Comparison of ENCODE assay signal across 18 cellular contexts in the genomic region with DNA sequence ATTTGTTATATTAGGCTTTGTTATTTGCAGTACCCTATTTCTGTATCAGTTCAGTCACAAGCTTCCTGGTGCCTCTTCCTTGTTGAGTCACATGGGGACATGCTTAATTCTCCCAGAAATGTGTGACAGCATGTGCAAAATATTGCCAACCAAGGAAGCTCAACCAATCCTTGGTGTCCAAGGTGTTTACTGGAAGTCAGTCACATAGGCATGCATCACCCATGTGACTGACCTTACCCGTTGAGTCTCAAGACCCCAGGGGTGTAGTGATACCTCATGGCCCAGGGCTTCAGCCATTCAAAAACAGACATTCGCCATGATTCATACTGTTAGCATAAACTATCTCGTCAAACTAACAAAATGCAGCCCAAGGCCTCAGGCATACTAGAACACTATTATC. TPM values are rescaled to one million over a fixed set of nuclear protein-coding genes. Genes with fewer than 3 reads are reported as not detected.
DNase-seq lines count a peak whose midpoint lies in the region; ATAC-seq and TF ChIP-seq lines count a peak whose summit lies in the region.
"Had no signal": no experiment of that assay in that cellular context is flagged by ENCODE, and none has a peak within 500 bp of the region (broad histone marks: within the 10 kb centered on the region; RNA-seq: fewer than 3 reads in every experiment).

No MANE protein-coding gene starts in this region.

- in situ Hi-C loops in SK-MEL-5 (cut with HindIII; ENCODE audit: low pct_unique_long_range_greater_than_20kb, low sequenced_read_pairs), result no loop called here

- CTCF ChIA-PET in activated CD4-positive, alpha-beta T cell treated with anti-CD3 and anti-CD28 coated beads for 36 hours (lab: Charles Lee), result interaction anchor here (1.5 kb wide), 1 partner anchor 34 kb away, joined by 5 read pairs; no protein-coding TSS in a partner anchor

- intact Hi-C loops in heart right ventricle (cut with DNase I) (no loop called here), posterior cingulate gyrus (cut with DNase I) (no loop called here)
- intact Hi-C loops in activated CD4-positive, alpha-beta T cell treated with anti-CD3 and anti-CD28 coated beads for 36 hours (cut with DNase I, micrococcal nuclease), result no loop called here

- peaks cover 33% of the 10 kb centered on the region for H3K36me3 Mint-ChIP-seq in HFFc6 (ENCODE audit: low read depth)
- peaks cover 18% of the 10 kb centered on the region for H3K36me3 Mint-ChIP-seq in type B pancreatic cell
- H3K36me3 Mint-ChIP-seq in activated CD4-positive, alpha-beta T cell treated with anti-CD3 and anti-CD28 coated beads for 36 hours (ENCODE audit: low read depth), result peaks cover 46% of the 10 kb centered on the region

- no peaks in the 10 kb centered on the region; the same call in 1 of the 2 replicates for H3K27me3 Mint-ChIP-seq in HFFc6 (ENCODE audit: insufficient read depth)
- no peaks in the 10 kb centered on the region for H3K27me3 Mint-ChIP-seq in type B pancreatic cell
- H3K27me3 Mint-ChIP-seq in activated CD4-positive, alpha-beta T cell treated with anti-CD3 and anti-CD28 coated beads for 36 hours, result no peaks in the 10 kb centered on the region
- H3K27me3 Mint-ChIP-seq: T-cell had no signal

- H3K27ac ChIP-seq in heart right ventricle, result no peak overlapping the region
- H3K27ac ChIP-seq: adrenal gland, Peyer's patch, skin epidermis had no signal

- ATAC-seq in heart right ventricle, result no peak
- ATAC-seq in activated CD4-positive, alpha-beta T cell treated with anti-CD3 and anti-CD28 coated beads for 36 hours, result no peak
- ATAC-seq: T-cell, WTC11 had no signal

- no peaks in the 10 kb centered on the region for H3K9me3 Mint-ChIP-seq in HFFc6
- peaks cover 5% of the 10 kb centered on the region for H3K9me3 Mint-ChIP-seq in type B pancreatic cell
- no peaks in the 10 kb centered on the region for H3K9me3 Mint-ChIP-seq in activated CD4-positive, alpha-beta T cell treated with anti-CD3 and anti-CD28 coated beads for 36 hours (ENCODE audit: low read depth)
- H3K9me3 Mint-ChIP-seq: T-cell, WTC11 had no signal

- no peaks in the 10 kb centered on the region for H3K27me3 ChIP-seq in heart right ventricle
- H3K27me3 ChIP-seq: adrenal gland, Peyer's patch had no signal

- POLR2A ChIA-PET in activated CD4-positive, alpha-beta T cell treated with anti-CD3 and anti-CD28 coated beads for 36 hours (lab: Charles Lee), result no interaction called here

- H3K27ac Mint-ChIP-seq in HFFc6 (peak overlapping the region; percentile 89), type B pancreatic cell (peak overlapping the region; percentile 87)
- H3K27ac Mint-ChIP-seq in activated CD4-positive, alpha-beta T cell treated with anti-CD3 and anti-CD28 coated beads for 36 hours, result no peak overlapping the region
- H3K27ac Mint-ChIP-seq: T-cell, WTC11 had no signal

- H3K4me3 Mint-ChIP-seq in HFFc6 (peak overlapping the region; percentile 20), type B pancreatic cell (peak overlapping the region; percentile 38)
- no peak overlapping the region for H3K4me3 Mint-ChIP-seq in activated CD4-positive, alpha-beta T cell treated with anti-CD3 and anti-CD28 coated beads for 36 hours
- H3K4me3 Mint-ChIP-seq: CD14-positive monocyte, T-cell, WTC11 had no signal

- no peak for TF ChIP-seq CTCF in HFFc6 (IDR thresholded peaks at IDR 0.05)
- TF ChIP-seq CTCF in fibroblast of villous mesenchyme (IDR thresholded peaks at IDR 0.05; ENCODE audit: insufficient read depth, low read depth, low read length), result no peak
- no peak for TF ChIP-seq CTCF in type B pancreatic cell (conservative IDR thresholded peaks at IDR 0.05)
- no peak for TF ChIP-seq CTCF in heart right ventricle (IDR thresholded peaks at IDR 0.05)

- H3K36me3 ChIP-seq in heart right ventricle, result peaks cover 0 to 77% (median 3%) of the 10 kb centered on the region in 9 donors

- H3K9me3 ChIP-seq in heart right ventricle, result no peaks in the 10 kb centered on the region
- H3K9me3 ChIP-seq: adrenal gland, Peyer's patch had no signal

- WGBS in heart right ventricle, 2 donors, result 93 to 94% methylated on average over 3 of the region's 3 CpGs

- no peak overlapping the region for H3K4me3 ChIP-seq in fibroblast of villous mesenchyme (ENCODE audit: low read depth, low read length)
- no peak overlapping the region for H3K4me3 ChIP-seq in heart right ventricle
- H3K4me3 ChIP-seq: adrenal gland, Peyer's patch, skin epidermis had no signal

- peaks cover 0 to 13% (median 0%) of the 10 kb centered on the region in 9 donors for H3K4me1 ChIP-seq in heart right ventricle
- H3K4me1 ChIP-seq: adrenal gland, Peyer's patch had no signal

- DNase-seq in HFFc6, result peak; percentile 87
- DNase-seq in SK-MEL-5 (ENCODE audit: low read depth, low spot score), result peak; percentile 37
- peak; percentile 53 for DNase-seq in fibroblast of villous mesenchyme (ENCODE audit: low read depth)
- no peak for DNase-seq in type B pancreatic cell (ENCODE audit: extremely low spot score, unreplicated experiment)
- DNase-seq in heart right ventricle, result no peak
- no peak for DNase-seq in activated CD4-positive, alpha-beta T cell treated with anti-CD3 and anti-CD28 coated beads for 36 hours
- DNase-seq in posterior cingulate gyrus, result no peak
- DNase-seq: activated CD8-positive, alpha-beta memory T cell treated with anti-CD3 and anti-CD28 coated beads for 24 hours; adrenal gland; DND-41; glutamatergic neuron; NCI-H748 treated with DMSO at 0.1 percent for 48 hours; occipital lobe; Peyer's patch; T-cell had no signal

- peaks cover 45% of the 10 kb centered on the region for H3K4me1 Mint-ChIP-seq in HFFc6 (ENCODE audit: low read depth)
- peaks cover 24% of the 10 kb centered on the region for H3K4me1 Mint-ChIP-seq in type B pancreatic cell (ENCODE audit: unreplicated experiment)
- peaks cover 9% of the 10 kb centered on the region for H3K4me1 Mint-ChIP-seq in activated CD4-positive, alpha-beta T cell treated with anti-CD3 and anti-CD28 coated beads for 36 hours

RNA-seq across cellular contexts. Expression of gene ANKDD1B, which starts 9.3 kb away (rescaled TPM):
- under 1 TPM in 5 of 6 experiments, not detected in 1; 0.09 to 0.17 (median 0.14) TPM for total RNA-seq in HFFc6 (2021; fragmentation: NEBNext Ultra II Directional; extraction: Animal tissue kit (Norgen Biotek cat#: 25700))
- 0.08 and 0.69 TPM in 2 replicates for total RNA-seq in SK-MEL-5 (2014; rRNA removed; shearing (Covaris generic))
- polyA plus RNA-seq in SK-MEL-5 (2015; cell fraction: cytosol; rRNA removed), result 0.05 and 0.11 TPM in 2 replicates
- polyA plus RNA-seq in SK-MEL-5 (2015; cell fraction: nucleus; rRNA removed), result 0.75 and 1.0 TPM in 2 replicates
- total RNA-seq in fibroblast of villous mesenchyme, result under 0.01 and 0.32 TPM in 2 replicates
- 0.93 and 1.6 TPM in 2 replicates for total RNA-seq in type B pancreatic cell (ENCODE audit: low replicate concordance)
- total RNA-seq in heart right ventricle, result under 1 TPM in 4 of 10 donors, not detected in 6; 0.10 to 0.30 (median 0.21) TPM
- polyA plus RNA-seq in heart right ventricle, result under 1 TPM; 0.04 to 0.37 TPM
- total RNA-seq in activated CD4-positive, alpha-beta T cell treated with anti-CD3 and anti-CD28 coated beads for 36 hours, result under 1 TPM in 1 of 2 experiments, not detected in 1; 0.21 TPM
- polyA plus RNA-seq: CD14-positive monocyte had no signal

Comparison
In these comparisons a context has a peak if more than half of its experiments do, and no peak if none do; other contexts are left out.
1. DNase-seq: peak in HFFc6 (single experiment), SK-MEL-5 (single experiment) and fibroblast of villous mesenchyme (single experiment); none in type B pancreatic cell (single experiment), heart right ventricle (0 of 2), activated CD4-positive, alpha-beta T cell treated with anti-CD3 and anti-CD28 coated beads for 36 hours (single experiment) and posterior cingulate gyrus (0 of 10).